Comparison of ENCODE assay signal across 8 cellular contexts in the genomic region with DNA sequence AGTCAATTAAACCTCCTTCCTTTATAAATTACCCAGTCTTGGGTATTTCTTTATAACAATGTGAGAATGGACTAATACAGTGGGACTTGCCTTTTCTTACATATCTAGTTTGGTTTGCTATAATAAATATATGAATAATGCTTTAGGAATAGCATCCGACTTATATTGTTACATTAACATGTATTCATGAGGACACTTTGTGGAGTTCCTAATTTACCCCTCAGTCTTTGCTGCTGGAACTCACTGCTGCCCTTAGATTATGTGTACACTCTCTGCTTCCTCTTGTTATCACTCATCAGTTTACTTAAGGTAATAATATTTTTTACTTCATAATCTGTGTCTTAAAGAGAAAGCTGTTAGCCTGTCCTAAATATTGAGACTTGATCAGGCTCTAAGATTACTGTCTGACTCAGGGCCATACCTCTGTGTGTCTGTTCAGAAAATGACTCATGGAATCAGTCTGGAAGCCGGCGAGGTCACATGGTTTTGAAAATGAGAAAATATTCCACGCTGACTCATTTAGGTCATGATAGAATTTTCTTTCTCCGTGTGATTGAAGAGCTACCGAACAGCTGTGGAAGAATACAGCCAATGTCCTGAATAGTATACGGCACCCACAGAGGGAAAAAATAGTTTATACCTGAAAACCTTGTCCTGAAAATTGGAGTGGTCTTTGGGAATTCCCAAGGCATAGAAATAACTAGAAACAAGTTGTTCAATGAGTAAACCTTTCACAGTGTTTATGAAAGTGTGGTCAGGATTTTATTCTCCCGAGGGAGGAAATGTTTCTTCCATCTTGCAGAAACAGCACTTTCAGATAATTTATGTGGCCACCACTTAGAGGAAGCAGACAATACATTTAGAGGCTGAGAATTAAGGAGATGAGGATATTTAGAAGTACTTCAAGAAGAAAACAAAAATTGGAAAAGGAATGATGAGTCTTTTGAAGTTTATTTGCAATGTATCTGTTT.
A peak's percentile ranks its signal among the peaks of the same experiment; 100 is the strongest.
DNase-seq lines count a peak whose midpoint lies in the region; ATAC-seq and TF ChIP-seq lines count a peak whose summit lies in the region.

No MANE protein-coding gene starts in this region.

- no peaks in the 10 kb centered on the region for H3K9me3 ChIP-seq in sigmoid colon

- no peak for TF ChIP-seq POLR2A in sigmoid colon (IDR thresholded peaks at IDR 0.05)

- H3K9me3 Mint-ChIP-seq in T-helper 2 cell treated with Interferon-gamma antibody and Interleukin-4, amounts not matched to agents 5 μg/mL and 100 μg/mL, for 36 hours = no peaks in the 10 kb centered on the region

- DNase-seq in 8988T (peak; percentile 3), fibroblast of mammary gland (ENCODE audit: low read depth) (peak; percentile 95), sigmoid colon (peak; percentile 81), retina (no peak)
- DNase-seq in T-helper 2 cell treated with Interferon-gamma antibody and Interleukin-4, amounts not matched to agents 5 μg/mL and 100 μg/mL, for 36 hours (ENCODE audit: low spot score) = peak; percentile 48

- TF ChIP-seq EP300 in sigmoid colon (IDR thresholded peaks at IDR 0.05) = no peak

- no peaks in the 10 kb centered on the region for H3K36me3 ChIP-seq in sigmoid colon

- no peak for TF ChIP-seq CTCF in fibroblast of mammary gland (conservative IDR thresholded peaks at IDR 0.05; ENCODE audit: control insufficient read depth, insufficient read depth, low read depth, low read length)
- TF ChIP-seq CTCF in sigmoid colon (IDR thresholded peaks at IDR 0.05) = no peak

- H3K4me3 ChIP-seq in fibroblast of mammary gland (ENCODE audit: control insufficient read depth, low read depth, low read length) (peak overlapping the region; percentile 33), sigmoid colon (peak overlapping the region in 3 of 4 donors; percentile 16 to 31 (median 22))

- no peak overlapping the region for H3K27ac Mint-ChIP-seq in T-helper 2 cell treated with Interferon-gamma antibody and Interleukin-4, amounts not matched to agents 5 μg/mL and 100 μg/mL, for 36 hours

- H3K36me3 Mint-ChIP-seq in T-helper 2 cell treated with Interferon-gamma antibody and Interleukin-4, amounts not matched to agents 5 μg/mL and 100 μg/mL, for 36 hours (ENCODE audit: low read depth) = no peaks in the 10 kb centered on the region

- H3K27me3 ChIP-seq in sigmoid colon = no peaks in the 10 kb centered on the region

- intact Hi-C loops in sigmoid colon (cut with DNase I) = no loop called here

- H3K4me1 ChIP-seq in sigmoid colon = peaks cover 0 to 18% (median 11%) of the 10 kb centered on the region in 4 donors

- ATAC-seq in GM18867 (IDR thresholded peaks at IDR 0.05; ENCODE audit: unreplicated experiment) (peak; percentile 60), HG03103 (IDR thresholded peaks at IDR 0.05; ENCODE audit: low read depth, unreplicated experiment) (peak; percentile 82), HG03571 (IDR thresholded peaks at IDR 0.05; ENCODE audit: unreplicated experiment) (no peak)

- 43 to 69% methylated on average over 8 of the region's 8 CpGs for WGBS in sigmoid colon, 2 donors

- peaks cover 4% of the 10 kb centered on the region for H3K4me1 Mint-ChIP-seq in T-helper 2 cell treated with Interferon-gamma antibody and Interleukin-4, amounts not matched to agents 5 μg/mL and 100 μg/mL, for 36 hours (ENCODE audit: low read depth)

- peak overlapping the region; percentile 59 to 78 (median 68) for H3K27ac ChIP-seq in sigmoid colon

- no peak overlapping the region for H3K4me3 Mint-ChIP-seq in T-helper 2 cell treated with Interferon-gamma antibody and Interleukin-4, amounts not matched to agents 5 μg/mL and 100 μg/mL, for 36 hours

- H3K27me3 Mint-ChIP-seq in T-helper 2 cell treated with Interferon-gamma antibody and Interleukin-4, amounts not matched to agents 5 μg/mL and 100 μg/mL, for 36 hours (ENCODE audit: low read depth) = no peaks in the 10 kb centered on the region
